9 cellular contexts compared by ENCODE assay signal in the genomic region with DNA sequence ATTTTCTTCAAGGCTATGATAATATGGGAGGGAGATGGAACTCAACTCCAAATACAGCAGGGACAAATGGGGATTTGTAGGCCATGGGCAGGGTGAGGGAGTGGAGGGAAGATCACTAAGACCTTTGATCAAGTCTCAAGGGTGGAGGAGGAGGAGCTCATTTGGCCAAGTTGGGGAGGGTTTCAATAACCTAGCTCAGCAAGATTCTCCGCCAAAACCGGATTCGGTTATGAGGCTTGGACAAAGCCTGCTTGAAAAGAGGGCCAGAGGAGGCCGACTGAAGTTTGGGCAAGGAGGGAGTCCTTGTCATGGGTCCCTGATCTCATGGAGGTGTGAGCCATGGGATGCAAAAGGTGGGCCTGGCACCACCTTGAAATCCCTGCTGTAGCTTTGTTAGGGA.
"Had no signal": no experiment of that assay in that cellular context is flagged by ENCODE, and none has a peak within 500 bp of the region (broad histone marks: within the 10 kb centered on the region; RNA-seq: fewer than 3 reads in every experiment).

No MANE protein-coding gene starts in this region.

- ATAC-seq: HCT116, K562 had no signal

- H3K36me3 ChIP-seq: HAP-1 had no signal

- H3K9ac ChIP-seq: GM23248 had no signal

- H3K4me3 ChIP-seq: GM23248, HAP-1, K562 had no signal

- H3K4me1 ChIP-seq: HAP-1 had no signal

- H3K9me3 ChIP-seq: HAP-1 had no signal

- H3K27ac ChIP-seq: GM23248 had no signal

- DNase-seq: GM23248, GOT3, H7, HFFc6, IMR-90, KG1 had no signal
